ENCODE assay signal across 11 cellular contexts in the genomic region with DNA sequence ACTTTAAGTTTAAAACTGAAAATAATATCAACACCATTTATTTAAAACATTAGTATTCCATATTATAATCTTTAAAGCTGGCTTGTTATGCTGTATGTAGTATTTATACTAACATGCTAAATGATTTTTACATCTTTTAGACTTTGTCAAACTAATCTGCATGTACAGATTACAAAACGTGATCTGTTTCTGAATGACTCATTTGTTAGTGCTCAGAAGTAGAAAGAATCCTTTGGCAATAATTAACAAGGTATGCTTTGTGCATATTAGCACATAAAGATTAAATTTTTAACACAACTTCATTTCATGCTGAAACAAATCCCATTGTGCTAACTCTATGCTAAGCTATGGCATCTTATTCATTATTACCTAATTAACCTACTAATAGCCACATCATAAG.
"Had no signal": no experiment of that assay in that cellular context is flagged by ENCODE, and none has a peak within 500 bp of the region (broad histone marks: within the 10 kb centered on the region; RNA-seq: fewer than 3 reads in every experiment).

No MANE protein-coding gene starts in this region.

- H3K27ac Mint-ChIP-seq: GM23338, H9, HFFc6 had no signal

- H3K36me3 ChIP-seq: HAP-1 had no signal

- H3K4me2 ChIP-seq: GM23338 had no signal

- ATAC-seq: GM23338, HCT116 had no signal

- H3K9ac ChIP-seq: GM23248 had no signal

- H3K4me3 ChIP-seq: GM23248, GM23338, HAP-1 had no signal

- H3K4me1 Mint-ChIP-seq: GM23338, H9 had no signal

- H3K9me3 ChIP-seq: HAP-1 had no signal

- H3K4me1 ChIP-seq: HAP-1 had no signal

- H3K4me3 Mint-ChIP-seq: GM23338, H9, HFFc6 had no signal

- H2AFZ ChIP-seq: GM23248, GM23338 had no signal

- DNase-seq: GM23248, GOT3, H7, H9, HCEC 1CT, HFFc6 had no signal

- H3K9me3 Mint-ChIP-seq: GM23338, H9 had no signal

- H3K27ac ChIP-seq: GM23248 had no signal

- FAIRE-seq: H1, H54 had no signal
